In the genomic region with DNA sequence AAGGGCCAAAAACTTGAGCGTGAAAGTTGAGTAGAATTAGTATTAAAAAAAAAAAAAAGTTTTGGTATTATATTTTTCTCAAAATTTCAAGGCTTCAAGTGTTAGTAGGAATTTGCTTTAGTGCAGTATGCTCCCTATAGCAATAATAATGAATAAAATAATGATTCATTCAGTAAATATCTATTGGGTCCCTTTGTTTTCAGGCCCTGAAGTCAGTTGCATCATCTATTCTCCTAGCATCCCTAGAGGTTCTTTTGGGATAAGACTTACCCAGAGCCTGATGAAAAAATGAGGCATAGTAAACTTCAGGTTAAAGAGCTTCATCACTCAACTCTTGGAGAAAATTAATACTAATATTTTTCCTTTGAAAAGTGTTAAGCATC, we compare ENCODE assay signal across 8 cellular contexts. TPM values are rescaled to one million over a fixed set of nuclear protein-coding genes. Genes with fewer than 3 reads are reported as not detected.
A peak's percentile ranks its signal among the peaks of the same experiment; 100 is the strongest.
DNase-seq lines count a peak whose midpoint lies in the region; ATAC-seq, FAIRE-seq and TF ChIP-seq lines count a peak whose summit lies in the region.

No MANE protein-coding gene starts in this region.

- in situ Hi-C loops in gastrocnemius medialis (cut with MboI; ENCODE audit: low sequenced_read_pairs in 4 of 4): no loop called here

- FAIRE-seq in H54 (lab: Jason Lieb, UNC): no peak

- DNase-seq in H54 (ENCODE audit: insufficient read length, low spot score) (peak; percentile 68), RPMI7951 (ENCODE audit: low read depth) (peak; percentile 18), fibroblast of mammary gland (ENCODE audit: low read depth) (peak; percentile 68), gastrocnemius medialis (no peak)
- DNase-seq in stimulated activated CD4-positive, alpha-beta T cell treated with anti-CD3 and anti-CD28 coated beads, Interleukin-1b, Interleukin-23, amount 100 ng/mL, for 48 hours: no peak

- intact Hi-C loops in gastrocnemius medialis (cut with DNase I; ENCODE audit: low total_unique reads): loop anchor here (5.0 kb wide), 1 partner anchor 153 kb away; the partner anchor contains the start of genes MPHOSPH9 and MTRFR

- TF ChIP-seq POLR2A in H54 (IDR thresholded peaks at IDR 0.05; ENCODE audit: low read depth, low read length) (no peak), gastrocnemius medialis (IDR thresholded peaks at IDR 0.05) (no peak)

- H3K27ac ChIP-seq in gastrocnemius medialis: peak overlapping the region; percentile 80 to 94 (median 86)

- TF ChIP-seq CTCF in fibroblast of mammary gland (conservative IDR thresholded peaks at IDR 0.05; ENCODE audit: control insufficient read depth, insufficient read depth, low read depth, low read length): peak; percentile 4
- TF ChIP-seq CTCF in gastrocnemius medialis (IDR thresholded peaks at IDR 0.05 in 4 of 5, conservative IDR thresholded peaks at IDR 0.05 in 1 of 5): no peak

- peak overlapping the region; percentile 88 for H3K4me3 ChIP-seq in fibroblast of mammary gland (ENCODE audit: control insufficient read depth, low read depth, low read length)
- peak overlapping the region; percentile 73 to 89 (median 77) for H3K4me3 ChIP-seq in gastrocnemius medialis

- H3K27me3 ChIP-seq in gastrocnemius medialis: no peaks in the 10 kb centered on the region

- H3K9me3 ChIP-seq in gastrocnemius medialis: no peaks in the 10 kb centered on the region

- no peaks in the 10 kb centered on the region for H3K36me3 ChIP-seq in gastrocnemius medialis

- H3K4me1 ChIP-seq in gastrocnemius medialis: peaks cover 24 to 32% of the 10 kb centered on the region in 2 donors

- no peak for ATAC-seq in gastrocnemius medialis
- no peak for ATAC-seq in GM21381 (IDR thresholded peaks at IDR 0.05; ENCODE audit: unreplicated experiment)
- ATAC-seq in HG02623 (IDR thresholded peaks at IDR 0.05; ENCODE audit: unreplicated experiment): no peak
- no peak for ATAC-seq in GM19463 (IDR thresholded peaks at IDR 0.05; ENCODE audit: unreplicated experiment)

RNA-seq across cellular contexts. Expression of gene KMT5A, which starts 1.1 kb away (rescaled TPM):
- total RNA-seq in RPMI7951 (2014; rRNA removed; shearing (Covaris generic)): 34.6 and 38.4 TPM in 2 replicates
- total RNA-seq in gastrocnemius medialis: 10 to 100 TPM; 13.4 to 25.8 (median 21.9) TPM

RNA-seq across cellular contexts. Expression of gene SBNO1, which starts 20.3 kb away (rescaled TPM):
- 15.0 and 16.9 TPM in 2 replicates for total RNA-seq in RPMI7951 (2014; rRNA removed; shearing (Covaris generic))
- 10 to 100 TPM; 26.6 to 29.9 (median 28.8) TPM for total RNA-seq in gastrocnemius medialis

RNA-seq across cellular contexts. Expression of gene RILPL2, which starts 51.5 kb away (rescaled TPM):
- total RNA-seq in RPMI7951 (2014; rRNA removed; shearing (Covaris generic)): 2.5 and 2.7 TPM in 2 replicates
- 1 to 10 TPM; 1.2 to 2.0 (median 1.7) TPM for total RNA-seq in gastrocnemius medialis

Comparison
In these comparisons a context has a peak if more than half of its experiments do, and no peak if none do; other contexts are left out.
1. DNase-seq: peak in H54 (single experiment), RPMI7951 (single experiment) and fibroblast of mammary gland (single experiment); none in gastrocnemius medialis (0 of 2) and stimulated activated CD4-positive, alpha-beta T cell treated with anti-CD3 and anti-CD28 coated beads, Interleukin-1b, Interleukin-23, amount 100 ng/mL, for 48 hours (single experiment).